Comparison of ENCODE assay signal across 11 cellular contexts in genomic region chr12:47754126-47754525, GRCh38. TPM values are rescaled to one million over a fixed set of nuclear protein-coding genes. Genes with fewer than 3 reads are reported as not detected.
DNase-seq lines count a peak whose midpoint lies in the region; ATAC-seq, FAIRE-seq and TF ChIP-seq lines count a peak whose summit lies in the region.
"Had no signal": no experiment of that assay in that cellular context is flagged by ENCODE, and none has a peak within 500 bp of the region (broad histone marks: within the 10 kb centered on the region; RNA-seq: fewer than 3 reads in every experiment).

No MANE protein-coding gene starts in this region.

- H3K9me1 ChIP-seq in endothelial cell of umbilical vein (replicated peaks; ENCODE audit: control insufficient read depth, extremely low read depth, insufficient read depth, low read length): no peaks in the 10 kb centered on the region

- ATAC-seq in gastrocnemius medialis (no peak), GM18870 (IDR thresholded peaks at IDR 0.05; ENCODE audit: unreplicated experiment) (no peak)

- no peak for FAIRE-seq in endothelial cell of umbilical vein (lab: Jason Lieb, UNC)
- FAIRE-seq: colon had no signal

- DNase-seq in endothelial cell of umbilical vein (ENCODE audit: low read depth, low spot score) (no peak), gastrocnemius medialis (no peak), NCI-H526 (lab: John Stamatoyannopoulos, UW) (no peak), DMS79 (lab: John Stamatoyannopoulos, UW) (no peak), NCI-H1436 treated with DMSO at 0.1 percent for 48 hours (lab: John Stamatoyannopoulos, UW) (no peak)
- DNase-seq: stimulated activated CD4-positive, alpha-beta T cell treated with anti-CD3 and anti-CD28 coated beads, Interleukin-15, amount 100 ng/mL, for 24 hours; stimulated activated naive CD4-positive, alpha-beta T cell treated with Interleukin-2 at 50 U/mL for 16 hours had no signal

- dilution Hi-C loops in endothelial cell of umbilical vein (cut with MboI; ENCODE audit: extremely low pct_ligation_motif_present, low sequenced_read_pairs): no loop called here

- H3K79me2 ChIP-seq in OCI-LY3 (ENCODE audit: low read length): no peaks in the 10 kb centered on the region
- peaks cover 37% of the 10 kb centered on the region for H3K79me2 ChIP-seq in endothelial cell of umbilical vein (ENCODE audit: control insufficient read depth, insufficient read depth, low read length)

- no peak for TF ChIP-seq CTCF in OCI-LY3 (IDR thresholded peaks at IDR 0.05; ENCODE audit: low read depth, low read length)
- no peak for TF ChIP-seq CTCF in endothelial cell of umbilical vein (IDR thresholded peaks at IDR 0.05; ENCODE audit: extremely low read depth in 1 of 2, insufficient read depth in 1 of 2, low read depth in 1 of 2, low read length in 2 of 2)
- TF ChIP-seq CTCF in gastrocnemius medialis (IDR thresholded peaks at IDR 0.05 in 4 of 5, conservative IDR thresholded peaks at IDR 0.05 in 1 of 5): no peak

- H3K9me3 ChIP-seq in BLaER1: no peaks in the 10 kb centered on the region
- no peaks in the 10 kb centered on the region for H3K9me3 ChIP-seq in OCI-LY3 (ENCODE audit: insufficient read depth, low read length)
- no peaks in the 10 kb centered on the region for H3K9me3 ChIP-seq in endothelial cell of umbilical vein (replicated peaks; ENCODE audit: control insufficient read depth, insufficient read depth, low read length)
- no peaks in the 10 kb centered on the region for H3K9me3 ChIP-seq in gastrocnemius medialis

- POLR2A ChIA-PET in endothelial cell of umbilical vein (lab: Charles Lee): interaction anchor here (0.6 kb wide), 1 partner anchor 1108 kb away, joined by 9 read pairs; no protein-coding TSS in a partner anchor

- H3K4me1 ChIP-seq in BLaER1: peaks cover 96% of the 10 kb centered on the region
- peaks cover 67% of the 10 kb centered on the region for H3K4me1 ChIP-seq in OCI-LY3 (ENCODE audit: low read length)
- peaks cover 55% of the 10 kb centered on the region for H3K4me1 ChIP-seq in endothelial cell of umbilical vein (ENCODE audit: control insufficient read depth, extremely low read depth, insufficient read depth, low read length)
- peaks cover 35 to 43% of the 10 kb centered on the region in 2 donors for H3K4me1 ChIP-seq in gastrocnemius medialis

- H3K36me3 ChIP-seq in BLaER1 (no peaks in the 10 kb centered on the region), OCI-LY3 (replicated peaks; ENCODE audit: low read depth, low read length) (no peaks in the 10 kb centered on the region), endothelial cell of umbilical vein (ENCODE audit: control insufficient read depth in 2 of 2, extremely low read depth in 1 of 2, insufficient read depth in 2 of 2, low read length in 2 of 2) (peaks cover 3 to 24% of the 10 kb centered on the region in 2 experiments), gastrocnemius medialis (no peaks in the 10 kb centered on the region)

- H3K4me2 ChIP-seq in BLaER1 (peak overlapping the region; percentile 97), OCI-LY3 (ENCODE audit: low read length) (peak overlapping the region; percentile 82), endothelial cell of umbilical vein (ENCODE audit: insufficient read depth, low read length) (peak overlapping the region; percentile 31)

- CTCF ChIA-PET in endothelial cell of umbilical vein (lab: Charles Lee): interaction anchor here (1.0 to 8.4 kb wide), 5 partner anchors 12 to 84 kb away, joined by 3 to 191 read pairs (median 11); no protein-coding TSS in a partner anchor

- H3K27me3 ChIP-seq in BLaER1: no peaks in the 10 kb centered on the region
- H3K27me3 ChIP-seq in OCI-LY3 (ENCODE audit: low read depth, low read length): no peaks in the 10 kb centered on the region
- no peaks in the 10 kb centered on the region for H3K27me3 ChIP-seq in endothelial cell of umbilical vein (ENCODE audit: control insufficient read depth in 2 of 2, insufficient read depth in 2 of 2, low read length in 2 of 2)
- H3K27me3 ChIP-seq in gastrocnemius medialis: no peaks in the 10 kb centered on the region

- no peaks in the 10 kb centered on the region for H4K20me1 ChIP-seq in BLaER1
- no peaks in the 10 kb centered on the region for H4K20me1 ChIP-seq in OCI-LY3 (ENCODE audit: insufficient read depth, low read length)
- H4K20me1 ChIP-seq in endothelial cell of umbilical vein (replicated peaks; ENCODE audit: control insufficient read depth, extremely low read depth, insufficient read depth, low read length): no peaks in the 10 kb centered on the region

- intact Hi-C loops in endothelial cell of umbilical vein (cut with micrococcal nuclease) (no loop called here), gastrocnemius medialis (cut with DNase I; ENCODE audit: low total_unique reads) (no loop called here)

- H3K9ac ChIP-seq in BLaER1: peak overlapping the region; percentile 35; the same call in 1 of the 2 replicates
- H3K9ac ChIP-seq in OCI-LY3 (ENCODE audit: low read length): no peak overlapping the region; the same call in 1 of the 2 replicates
- H3K9ac ChIP-seq in endothelial cell of umbilical vein (replicated peaks; ENCODE audit: extremely low read depth, insufficient read depth, low read length): no peak overlapping the region

- H3K4me3 ChIP-seq in BLaER1 (peak overlapping the region; percentile 13; the same call in 1 of the 2 replicates), OCI-LY3 (ENCODE audit: low read length) (0 out of 2 replicates have a peak overlapping the region, but pooled peaks have one; percentile 72), endothelial cell of umbilical vein (replicated peaks in 1 of 3; ENCODE audit: insufficient read depth in 1 of 3, low read depth in 1 of 3, low read length in 3 of 3) (no peak overlapping the region), gastrocnemius medialis (peak overlapping the region; percentile 12 to 77 (median 50))

- BruUV-seq in endothelial cell of umbilical vein (replicated peaks; lab: Mats Ljungman, UMichigan): TSS peak; percentile 83

- H3K27ac ChIP-seq in BLaER1 (peak overlapping the region; percentile 72), OCI-LY3 (ENCODE audit: low read length) (peak overlapping the region; percentile 95), endothelial cell of umbilical vein (ENCODE audit: insufficient read depth, low read depth, low read length) (peak overlapping the region; percentile 70), gastrocnemius medialis (peak overlapping the region; percentile 75 to 90 (median 78))

- no peak for TF ChIP-seq POLR2A in endothelial cell of umbilical vein (IDR thresholded peaks at IDR 0.05; ENCODE audit: low read depth, low read length)
- TF ChIP-seq POLR2A in gastrocnemius medialis (IDR thresholded peaks at IDR 0.05): no peak

- H2AFZ ChIP-seq in OCI-LY3 (ENCODE audit: low read depth, low read length): no peak overlapping the region
- no peak overlapping the region for H2AFZ ChIP-seq in endothelial cell of umbilical vein (ENCODE audit: low read depth, low read length)

- in situ Hi-C loops in gastrocnemius medialis (cut with MboI; ENCODE audit: low sequenced_read_pairs in 4 of 4): no loop called here

TF ChIP-seq in endothelial cell of umbilical vein, 7 proteins besides CTCF, POLR2A, EP300 and RAD21 (continues in another document):
- TF ChIP-seq MYC (IDR thresholded peaks at IDR 0.05; ENCODE audit: low read depth, low read length) (no peak), EZH2 (IDR thresholded peaks at IDR 0.05; ENCODE audit: borderline replicate concordance, low read depth, low read length, severe bottlenecking) (no peak)

RNA-seq across cellular contexts. Expression of gene RAPGEF3, which starts 4.6 kb away (rescaled TPM):
- total RNA-seq in endothelial cell of umbilical vein (53.6 and 55.1 TPM in 2 replicates), gastrocnemius medialis (10 to 100 TPM; 17.0 to 27.0 (median 22.3) TPM)
- polyA plus RNA-seq in endothelial cell of umbilical vein: 30.8 and 34.5 TPM in 2 replicates
- polyA plus RNA-seq in endothelial cell of umbilical vein (2011; cell fraction: cytosol; rRNA removed): 14.4 and 18.3 TPM in 2 replicates
- 171 and 207 TPM in 2 replicates for polyA plus RNA-seq in endothelial cell of umbilical vein (2011; cell fraction: nucleus; rRNA removed)
- 29.7 and 38.7 TPM in 2 replicates for polyA plus RNA-seq in endothelial cell of umbilical vein (2012)
- polyA minus RNA-seq in endothelial cell of umbilical vein: 34.0 and 42.1 TPM in 2 replicates
- polyA minus RNA-seq in endothelial cell of umbilical vein (2011; cell fraction: cytosol; rRNA and poly(A)+ RNA removed): 3.3 TPM
- polyA minus RNA-seq in endothelial cell of umbilical vein (2011; cell fraction: nucleus; rRNA and poly(A)+ RNA removed): 57.3 and 65.6 TPM in 2 replicates

RNA-seq across cellular contexts. Expression of gene SLC48A1, which starts 18.9 kb away (rescaled TPM):
- total RNA-seq in endothelial cell of umbilical vein: 17.9 and 20.3 TPM in 2 replicates
- polyA plus RNA-seq in endothelial cell of umbilical vein: 17.3 and 19.8 TPM in 2 replicates
- 13.0 and 14.1 TPM in 2 replicates for polyA plus RNA-seq in endothelial cell of umbilical vein (2011; cell fraction: cytosol; rRNA removed)
- polyA plus RNA-seq in endothelial cell of umbilical vein (2011; cell fraction: nucleus; rRNA removed): 21.7 and 24.5 TPM in 2 replicates
- 14.7 and 19.3 TPM in 2 replicates for polyA plus RNA-seq in endothelial cell of umbilical vein (2012)
- 14.9 and 20.7 TPM in 2 replicates for polyA minus RNA-seq in endothelial cell of umbilical vein
- 18.2 TPM for polyA minus RNA-seq in endothelial cell of umbilical vein (2011; cell fraction: cytosol; rRNA and poly(A)+ RNA removed)
- 7.0 and 7.5 TPM in 2 replicates for polyA minus RNA-seq in endothelial cell of umbilical vein (2011; cell fraction: nucleus; rRNA and poly(A)+ RNA removed)
- total RNA-seq in gastrocnemius medialis: 10 to 100 TPM; 28.3 to 62.6 (median 45.6) TPM

RNA-seq across cellular contexts. Expression of gene ENDOU, which starts 28.8 kb away (rescaled TPM):
- total RNA-seq in endothelial cell of umbilical vein: not detected in 2 replicates
- polyA plus RNA-seq in endothelial cell of umbilical vein: not detected in 2 replicates
- polyA plus RNA-seq in endothelial cell of umbilical vein (2011; cell fraction: cytosol; rRNA removed): 0.04 TPM in 1 of 2 replicates, not detected in the other
- 0.32 and 0.48 TPM in 2 replicates for polyA plus RNA-seq in endothelial cell of umbilical vein (2011; cell fraction: nucleus; rRNA removed)
- 0.07 TPM in 1 of 2 replicates, not detected in the other for polyA plus RNA-seq in endothelial cell of umbilical vein (2012)
- not detected in 2 replicates for polyA minus RNA-seq in endothelial cell of umbilical vein
- polyA minus RNA-seq in endothelial cell of umbilical vein (2011; cell fraction: cytosol; rRNA and poly(A)+ RNA removed): not detected
- polyA minus RNA-seq in endothelial cell of umbilical vein (2011; cell fraction: nucleus; rRNA and poly(A)+ RNA removed): not detected in 2 replicates
- total RNA-seq in gastrocnemius medialis: under 1 TPM in 1 of 4 donors, not detected in 3; 0.16 TPM

RNA-seq across cellular contexts. Expression of gene RPAP3, which starts 48.3 kb away (rescaled TPM):
- total RNA-seq in endothelial cell of umbilical vein: 29.8 and 32.5 TPM in 2 replicates
- 2.0 and 3.9 TPM in 2 replicates for polyA plus RNA-seq in endothelial cell of umbilical vein
- 10.4 and 11.0 TPM in 2 replicates for polyA plus RNA-seq in endothelial cell of umbilical vein (2011; cell fraction: cytosol; rRNA removed)
- 9.6 and 14.9 TPM in 2 replicates for polyA plus RNA-seq in endothelial cell of umbilical vein (2011; cell fraction: nucleus; rRNA removed)
- polyA plus RNA-seq in endothelial cell of umbilical vein (2012): 21.7 and 31.8 TPM in 2 replicates
- 2.0 and 4.5 TPM in 2 replicates for polyA minus RNA-seq in endothelial cell of umbilical vein
- 12.3 TPM for polyA minus RNA-seq in endothelial cell of umbilical vein (2011; cell fraction: cytosol; rRNA and poly(A)+ RNA removed)
- 10.7 and 12.8 TPM in 2 replicates for polyA minus RNA-seq in endothelial cell of umbilical vein (2011; cell fraction: nucleus; rRNA and poly(A)+ RNA removed)
- total RNA-seq in gastrocnemius medialis: 10 to 100 TPM; 15.1 to 24.8 (median 20.5) TPM

Comparison
In these comparisons a context has a peak if more than half of its experiments do, and no peak if none do; other contexts are left out.
1. H3K4me2 ChIP-seq: peak in every context shown above with its lines; median percentile 97 in BLaER1; 82 in OCI-LY3; 31 in endothelial cell of umbilical vein.
2. H3K4me3 ChIP-seq: peak in BLaER1 (single experiment), OCI-LY3 (single experiment) and gastrocnemius medialis (4 of 4); none in endothelial cell of umbilical vein (0 of 3).
3. Peak in every context shown above with its lines, with median percentiles within 50 percentile points of each other: H3K27ac ChIP-seq.